Comparison of ENCODE assay signal across 20 cellular contexts in the genomic region with DNA sequence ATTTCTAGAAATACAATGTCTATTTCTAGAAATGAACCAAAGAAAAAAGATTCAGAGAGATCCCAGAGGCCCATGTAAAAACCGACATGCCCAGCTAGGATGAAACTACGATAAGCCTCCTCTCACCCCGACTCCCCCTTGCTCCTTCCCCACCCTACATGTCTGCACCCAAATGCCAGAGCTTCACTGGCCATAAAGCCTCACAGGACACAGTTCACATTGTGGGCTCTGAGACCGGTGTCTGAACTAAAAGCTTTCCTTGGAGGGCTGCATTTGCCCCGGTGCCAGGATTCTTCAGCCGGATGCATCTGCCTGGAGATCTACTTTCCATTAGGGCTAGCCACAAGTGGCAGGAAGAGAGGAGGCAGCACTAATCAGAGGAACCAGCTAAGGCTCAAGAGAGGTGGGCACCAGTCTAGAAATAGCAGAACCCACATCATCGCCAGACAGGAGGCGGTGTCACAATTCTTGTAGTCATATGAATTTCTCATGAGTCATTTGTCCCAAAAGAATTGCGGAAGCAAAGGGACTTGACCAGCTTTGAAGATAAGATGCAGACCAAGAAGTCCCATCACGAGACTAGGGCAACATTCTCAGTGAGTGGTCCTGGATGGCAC.
A peak's percentile ranks its signal among the peaks of the same experiment; 100 is the strongest.
DNase-seq lines count a peak whose midpoint lies in the region; ATAC-seq and TF ChIP-seq lines count a peak whose summit lies in the region.
"Had no signal": no experiment of that assay in that cellular context is flagged by ENCODE, and none has a peak within 500 bp of the region (broad histone marks: within the 10 kb centered on the region; RNA-seq: fewer than 3 reads in every experiment).

No MANE protein-coding gene starts in this region.

- H3F3A ChIP-seq in smooth muscle cell (ENCODE audit: low read depth): no peaks in the 10 kb centered on the region

- no peak overlapping the region for H3K4me3 ChIP-seq in esophagus muscularis mucosa
- no peak overlapping the region for H3K4me3 ChIP-seq in smooth muscle cell
- H3K4me3 ChIP-seq: psoas muscle, SK-N-MC had no signal

- DNase-seq in HT1080 (ENCODE audit: low read depth) (peak; percentile 32), SKM-1 treated with dmso at 0.1 percent for 144 hours (lab: John Stamatoyannopoulos, UW; ENCODE audit: unreplicated experiment) (peak; percentile 94), esophagus muscularis mucosa (ENCODE audit: extremely low spot score) (peak; percentile 90), smooth muscle cell (lab: John Stamatoyannopoulos, UW; ENCODE audit: unreplicated experiment) (no peak), dedifferentiated amniotic fluid mesenchymal stem cell (ENCODE audit: extremely low spot score) (no peak), DMS153 treated with DMSO at 0.1 percent for 48 hours (lab: John Stamatoyannopoulos, UW; ENCODE audit: unreplicated experiment) (no peak), T-helper 2 cell (no peak)
- DNase-seq: activated CD4-positive, alpha-beta memory T cell treated with anti-CD3 and anti-CD28 coated beads, Interleukin-2, amount 10 ng/mL, durations not matched to agents 7 days and 5 days; activated naive CD8-positive, alpha-beta T cell treated with anti-CD3 and anti-CD28 coated beads, Interleukin-2, amount 10 ng/mL, durations not matched to agents 7 days and 5 days; activated T-cell treated with anti-CD3 and anti-CD28 coated beads, Interleukin-2, amount 50 U/mL, for 72 hours; COR-L47; EL; GOT3; naive thymus-derived CD8-positive, alpha-beta T cell; NCI-H187; NCI-H446 treated with DMSO at 0.1 percent for 48 hours; psoas muscle; WERI-Rb-1 had no signal

- no peaks in the 10 kb centered on the region for H3K36me3 ChIP-seq in esophagus muscularis mucosa
- H3K36me3 ChIP-seq in smooth muscle cell (ENCODE audit: low read depth): no peaks in the 10 kb centered on the region
- H3K36me3 ChIP-seq: WERI-Rb-1 had no signal

- intact Hi-C loops in esophagus muscularis mucosa (cut with DNase I): no loop called here

- H3K27me3 ChIP-seq in esophagus muscularis mucosa (no peaks in the 10 kb centered on the region), smooth muscle cell (ENCODE audit: low read depth) (no peaks in the 10 kb centered on the region)

- H4K20me1 ChIP-seq in smooth muscle cell (ENCODE audit: low read depth): no peaks in the 10 kb centered on the region

- H3K9me3 ChIP-seq in esophagus muscularis mucosa (no peaks in the 10 kb centered on the region), smooth muscle cell (replicated peaks; ENCODE audit: low read depth) (no peaks in the 10 kb centered on the region)
- H3K9me3 ChIP-seq: psoas muscle had no signal

- no peak for TF ChIP-seq POLR2A in esophagus muscularis mucosa (IDR thresholded peaks at IDR 0.05; ENCODE audit: low read depth)

- H3K79me2 ChIP-seq in smooth muscle cell (ENCODE audit: low read depth): no peaks in the 10 kb centered on the region

- H3K4me1 ChIP-seq in esophagus muscularis mucosa (no peaks in the 10 kb centered on the region), smooth muscle cell (ENCODE audit: low read depth) (no peaks in the 10 kb centered on the region)
- H3K4me1 ChIP-seq: psoas muscle had no signal

- WGBS in esophagus muscularis mucosa: 80% methylated on average over 10 of the region's 10 CpGs
- 63% methylated on average over 10 of the region's 10 CpGs for WGBS in smooth muscle cell (ENCODE audit: low lambda C conversion rate)

- H3K27ac ChIP-seq in esophagus muscularis mucosa (replicated peaks in 1 of 4): no peak overlapping the region
- H3K27ac ChIP-seq in smooth muscle cell (ENCODE audit: low read depth): peak overlapping the region; percentile 81
- H3K27ac ChIP-seq: psoas muscle, SK-N-MC, WERI-Rb-1 had no signal

- peak overlapping the region; percentile 38 for H3K4me2 ChIP-seq in smooth muscle cell

- H3K9ac ChIP-seq in smooth muscle cell (ENCODE audit: low read depth): peak overlapping the region; percentile 50

- no peak overlapping the region for H2AFZ ChIP-seq in smooth muscle cell (ENCODE audit: low read depth)

- TF ChIP-seq EP300 in esophagus muscularis mucosa (IDR thresholded peaks at IDR 0.05): no peak

- no peak for ATAC-seq in GM18517 (IDR thresholded peaks at IDR 0.05; ENCODE audit: unreplicated experiment)
- ATAC-seq: activated T-cell treated with anti-CD3 and anti-CD28 coated beads, Interleukin-2, amount 50 U/mL, for 72 hours; naive thymus-derived CD8-positive, alpha-beta T cell; psoas muscle had no signal

- TF ChIP-seq CTCF in esophagus muscularis mucosa (IDR thresholded peaks at IDR 0.05): no peak
- TF ChIP-seq CTCF in smooth muscle cell (IDR thresholded peaks at IDR 0.05; ENCODE audit: borderline replicate concordance, insufficient read depth, poor library complexity, severe bottlenecking): no peak

Comparison
In these comparisons a context has a peak if more than half of its experiments do, and no peak if none do; other contexts are left out.
1. DNase-seq: peak in HT1080 (single experiment), SKM-1 treated with dmso at 0.1 percent for 144 hours (single experiment) and esophagus muscularis mucosa (single experiment); none in smooth muscle cell (single experiment), dedifferentiated amniotic fluid mesenchymal stem cell (single experiment), DMS153 treated with DMSO at 0.1 percent for 48 hours (single experiment) and T-helper 2 cell (0 of 5).